In the genomic region with DNA sequence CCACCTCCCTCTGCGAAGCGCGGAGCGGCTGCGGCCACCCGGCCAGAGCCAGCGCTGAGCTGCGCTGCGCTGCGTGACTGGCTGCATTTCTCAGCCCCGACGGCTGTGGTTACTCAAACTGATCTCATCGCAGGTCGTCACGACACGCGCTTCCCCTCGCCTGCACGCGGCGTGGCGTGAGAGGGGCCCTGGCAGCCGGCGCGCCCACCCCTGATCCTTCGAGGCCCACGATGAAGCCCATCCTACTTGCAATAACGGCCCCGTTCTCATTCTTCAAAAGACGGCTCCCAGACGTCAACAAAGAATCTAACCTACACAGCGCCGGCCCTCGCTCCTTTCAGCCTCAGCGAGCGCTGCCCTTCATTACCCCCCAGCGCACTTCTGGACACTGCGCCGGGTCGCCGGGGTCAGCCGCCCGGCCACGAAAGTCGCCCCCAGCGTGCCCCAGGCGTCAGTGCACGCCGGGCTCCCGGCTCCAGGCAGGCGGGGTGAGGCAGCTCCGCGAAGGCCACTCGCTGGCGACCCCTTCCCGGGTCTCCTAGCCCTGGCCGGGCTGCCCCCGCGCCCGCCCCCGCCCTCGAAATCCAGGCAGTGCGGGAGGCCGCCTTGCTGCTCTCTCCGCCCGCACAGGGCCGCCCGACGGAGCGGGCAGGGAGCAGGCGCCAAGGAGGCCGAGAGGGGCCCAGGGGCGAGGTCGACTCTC, we compare ENCODE assay signal across 8 cellular contexts. TPM values are rescaled to one million over a fixed set of nuclear protein-coding genes. Genes with fewer than 3 reads are reported as not detected.
DNase-seq lines count a peak whose midpoint lies in the region; ATAC-seq and TF ChIP-seq lines count a peak whose summit lies in the region.

No MANE protein-coding gene starts in this region.

- TF ChIP-seq POLR2A in erythroblast (IDR thresholded peaks at IDR 0.05; ENCODE audit: low read length) = no peak
- TF ChIP-seq POLR2A in upper lobe of left lung (IDR thresholded peaks at IDR 0.05) = no peak

- peak; percentile 34 for ATAC-seq in CD8-positive, alpha-beta T cell
- ATAC-seq in GM21360 (IDR thresholded peaks at IDR 0.05; ENCODE audit: unreplicated experiment) = peak; percentile 16
- peak; percentile 40 to 54 (median 47) for ATAC-seq in natural killer cell
- peak; percentile 73 to 76 for ATAC-seq in upper lobe of left lung (ENCODE audit: low FRiP score in 2 of 2)

- intact Hi-C loops in CD8-positive, alpha-beta T cell (cut with DNase I, micrococcal nuclease) = loop anchor here (2.0 to 10.0 kb wide), 7 partner anchors 259 to 1829 kb away; a partner anchor contains a TSS
- intact Hi-C loops in natural killer cell (cut with micrococcal nuclease) = loop anchor here (2.0 to 10.0 kb wide), 3 partner anchors 139 to 319 kb away; no protein-coding TSS in a partner anchor

- peak overlapping the region; percentile 95 for H3K27ac Mint-ChIP-seq in CD8-positive, alpha-beta T cell
- H3K27ac Mint-ChIP-seq in natural killer cell = peak overlapping the region; percentile 74 to 96

- H3K27ac ChIP-seq in CD8-positive, alpha-beta T cell (ENCODE audit: low read depth, low read length) = peak overlapping the region; percentile 73
- peak overlapping the region; percentile 92 for H3K27ac ChIP-seq in HL-60 (replicated peaks)
- H3K27ac ChIP-seq in upper lobe of left lung = peak overlapping the region; percentile 77 to 87 (median 84)

- no peaks in the 10 kb centered on the region for H3K27me3 Mint-ChIP-seq in CD8-positive, alpha-beta T cell (ENCODE audit: low read depth)
- H3K27me3 Mint-ChIP-seq in natural killer cell (ENCODE audit: low read depth in 2 of 2) = no peaks in the 10 kb centered on the region

- DNase-seq in CD8-positive, alpha-beta T cell = peak; percentile 1 to 69 (median 26)
- DNase-seq in HL-60 (ENCODE audit: low read depth in 1 of 2, low spot score in 1 of 2) = no peak
- DNase-seq in activated CD8-positive, alpha-beta memory T cell treated with anti-CD3 and anti-CD28 coated beads for 24 hours = peak; percentile 83
- DNase-seq in erythroblast (lab: John Stamatoyannopoulos, UW) = peak; percentile 53 to 58
- peak; percentile 29 for DNase-seq in natural killer cell
- peak in 1 of 2 donors; percentile 91 for DNase-seq in upper lobe of left lung
- DNase-seq in amniotic stem cell (lab: John Stamatoyannopoulos, UW) = no peak

- H3K27me3 ChIP-seq in CD8-positive, alpha-beta T cell (ENCODE audit: insufficient read depth, low read length) = no peaks in the 10 kb centered on the region
- H3K27me3 ChIP-seq in HL-60 (ENCODE audit: insufficient read depth, poor library complexity, severe bottlenecking) (no peaks in the 10 kb centered on the region), upper lobe of left lung (no peaks in the 10 kb centered on the region)

- no peaks in the 10 kb centered on the region for H3K9me3 ChIP-seq in CD8-positive, alpha-beta T cell (ENCODE audit: low read length)
- H3K9me3 ChIP-seq in upper lobe of left lung = no peaks in the 10 kb centered on the region

- H3K4me1 ChIP-seq in CD8-positive, alpha-beta T cell (ENCODE audit: insufficient read depth, low read length) = peaks cover 18% of the 10 kb centered on the region
- H3K4me1 ChIP-seq in upper lobe of left lung = peaks cover 7 to 27% (median 15%) of the 10 kb centered on the region in 4 donors

- POLR2A ChIA-PET in CD8-positive, alpha-beta T cell (lab: Charles Lee) = interaction anchor here (1.8 to 3.1 kb wide), 6 partner anchors 9 to 359 kb away, joined by 6 to 13 read pairs (median 8); a partner anchor contains a TSS

- H3K9me3 Mint-ChIP-seq in CD8-positive, alpha-beta T cell = peaks cover 2% of the 10 kb centered on the region
- no peaks in the 10 kb centered on the region for H3K9me3 Mint-ChIP-seq in natural killer cell

- no peak for TF ChIP-seq CTCF in CD8-positive, alpha-beta T cell (IDR thresholded peaks at IDR 0.05)
- TF ChIP-seq CTCF in HL-60 (IDR thresholded peaks at IDR 0.05; ENCODE audit: insufficient read depth, low read length) (no peak), natural killer cell (IDR thresholded peaks at IDR 0.05) (no peak), upper lobe of left lung (IDR thresholded peaks at IDR 0.05) (peak in 3 of 6 experiments; percentile 4 to 55 (median 16))

- no peaks in the 10 kb centered on the region for H3K36me3 ChIP-seq in CD8-positive, alpha-beta T cell (ENCODE audit: insufficient read depth, low read length)
- no peaks in the 10 kb centered on the region for H3K36me3 ChIP-seq in upper lobe of left lung

- H3K36me3 Mint-ChIP-seq in CD8-positive, alpha-beta T cell = peaks cover 7% of the 10 kb centered on the region
- H3K36me3 Mint-ChIP-seq in natural killer cell = no peaks in the 10 kb centered on the region

- peak overlapping the region; percentile 75 for H3K4me3 ChIP-seq in CD8-positive, alpha-beta T cell (ENCODE audit: low read depth, low read length)
- H3K4me3 ChIP-seq in HL-60 (replicated peaks; ENCODE audit: insufficient read depth, low read length) (peak overlapping the region; percentile 49), upper lobe of left lung (peak overlapping the region in 3 of 4 donors; percentile 53 to 66 (median 56))

- peak overlapping the region; percentile 95 for H3K4me3 Mint-ChIP-seq in CD8-positive, alpha-beta T cell
- H3K4me3 Mint-ChIP-seq in natural killer cell = peak overlapping the region; percentile 96

- TF ChIP-seq EP300 in upper lobe of left lung (IDR thresholded peaks at IDR 0.05) = peak in 1 of 4 donors; percentile 81

- WGBS in upper lobe of left lung, 2 donors = 18 to 28% methylated on average over 32 to 51 of the region's 74 CpGs

- H3K4me1 Mint-ChIP-seq in CD8-positive, alpha-beta T cell (ENCODE audit: low read depth) = peaks cover 38% of the 10 kb centered on the region
- peaks cover 31% of the 10 kb centered on the region in 2 donors for H3K4me1 Mint-ChIP-seq in natural killer cell

- CTCF ChIA-PET in CD8-positive, alpha-beta T cell (lab: Charles Lee) = interaction anchor here (1.5 kb wide), 1 partner anchor 188 kb away, joined by 3 read pairs; no protein-coding TSS in a partner anchor

RNA-seq across cellular contexts. Expression of a gene that starts 9.9 kb away (rescaled TPM):
- total RNA-seq in CD8-positive, alpha-beta T cell = 1 to 10 TPM; 1.5 to 1.8 TPM
- 1 to 10 TPM; 1.1 to 1.7 (median 1.2) TPM for total RNA-seq in natural killer cell
- 1 to 10 TPM; 1.0 to 9.1 (median 2.2) TPM for total RNA-seq in upper lobe of left lung

Comparison
In these comparisons a context has a peak if more than half of its experiments do, and no peak if none do; other contexts are left out.
1. ATAC-seq: peak in every context shown above with its lines; median percentile 74 in upper lobe of left lung; 47 in natural killer cell; 34 in CD8-positive, alpha-beta T cell; 16 in GM21360.
2. DNase-seq: peak in CD8-positive, alpha-beta T cell (7 of 7), activated CD8-positive, alpha-beta memory T cell treated with anti-CD3 and anti-CD28 coated beads for 24 hours (single experiment), erythroblast (2 of 2) and natural killer cell (single experiment); none in HL-60 (0 of 2) and amniotic stem cell (single experiment).
3. Peak in every context shown above with its lines, with median percentiles within 50 percentile points of each other: H3K27ac ChIP-seq and H3K4me3 ChIP-seq.